In genomic region chr1:32182060-32182459, GRCh38 we compare ENCODE assay signal across 1 cellular context.
TF ChIP-seq lines count a peak whose summit lies in the region.

No MANE protein-coding gene starts in this region.

TF ChIP-seq in A549, 52 proteins besides CTCF, POLR2A, EP300 and RAD21 (continued from another document):
- TF ChIP-seq REST (IDR thresholded peaks at IDR 0.05) (no peak), RFX5 (IDR thresholded peaks at IDR 0.05) (no peak), SREBF2 (IDR thresholded peaks at IDR 0.05) (no peak), HDAC2 (IDR thresholded peaks at IDR 0.05) (no peak), CHD2 (IDR thresholded peaks at IDR 0.05; ENCODE audit: low read length, partially characterized antibody) (no peak), PBX3 (IDR thresholded peaks at IDR 0.05) (no peak), MYC (IDR thresholded peaks at IDR 0.05; ENCODE audit: borderline replicate concordance, low read length) (no peak), EHF (CRISPR knock-in tag; IDR thresholded peaks at IDR 0.05) (no peak), MAZ (IDR thresholded peaks at IDR 0.05; ENCODE audit: borderline replicate concordance, low read depth, low read length) (no peak), ZNF302 (CRISPR knock-in tag; IDR thresholded peaks at IDR 0.05) (no peak), POLR2AphosphoS2 (conservative IDR thresholded peaks at IDR 0.05; ENCODE audit: low read length) (no peak), E2F6 (IDR thresholded peaks at IDR 0.05; ENCODE audit: borderline replicate concordance, low read depth) (no peak), BHLHE40 (IDR thresholded peaks at IDR 0.05; ENCODE audit: low read depth, low read length) (no peak), HMGXB4 (CRISPR knock-in tag; IDR thresholded peaks at IDR 0.05; ENCODE audit: borderline replicate concordance) (no peak), JUN (IDR thresholded peaks at IDR 0.05) (no peak), RNF2 (IDR thresholded peaks at IDR 0.05; ENCODE audit: borderline replicate concordance, low read depth) (no peak), FOSL2 (IDR thresholded peaks at IDR 0.05) (no peak), FOSL2 (CRISPR knock-in tag; IDR thresholded peaks at IDR 0.05) (no peak), CEBPB (IDR thresholded peaks at IDR 0.05) (no peak)
